8 cellular contexts compared by ENCODE assay signal in genomic region chr22:46006379-46007002, GRCh38. TPM values are rescaled to one million over a fixed set of nuclear protein-coding genes. Genes with fewer than 3 reads are reported as not detected.
A peak's percentile ranks its signal among the peaks of the same experiment; 100 is the strongest.
DNase-seq lines count a peak whose midpoint lies in the region; ATAC-seq and TF ChIP-seq lines count a peak whose summit lies in the region.

No MANE protein-coding gene starts in this region.

- H3K36me3 Mint-ChIP-seq in activated CD8-positive, alpha-beta T cell treated with anti-CD3 and anti-CD28 coated beads, Interleukin-2, amount 10 ng/mL, durations not matched to agents 7 days and 5 days (ENCODE audit: low read depth), result no peaks in the 10 kb centered on the region

- peak overlapping the region; percentile 6 for H3K27ac Mint-ChIP-seq in activated CD8-positive, alpha-beta T cell treated with anti-CD3 and anti-CD28 coated beads, Interleukin-2, amount 10 ng/mL, durations not matched to agents 7 days and 5 days

- H3K36me3 ChIP-seq in duodenal mucosa (ENCODE audit: control insufficient read depth in 1 of 2, insufficient read depth in 2 of 2, low read length in 2 of 2) (no peaks in the 10 kb centered on the region), lower lobe of right lung (no peaks in the 10 kb centered on the region)

- intact Hi-C loops in lower lobe of right lung (cut with DNase I), result loop anchor here (10.0 kb wide), 1 partner anchor 108 kb away; no protein-coding TSS in a partner anchor

- peaks cover 16 to 30% of the 10 kb centered on the region in 2 donors for H3K4me1 ChIP-seq in duodenal mucosa (ENCODE audit: control insufficient read depth in 1 of 2, insufficient read depth in 2 of 2, low read length in 2 of 2)
- H3K4me1 ChIP-seq in lower lobe of right lung, result peaks cover 50% of the 10 kb centered on the region

- H3K4me3 Mint-ChIP-seq in activated CD8-positive, alpha-beta T cell treated with anti-CD3 and anti-CD28 coated beads, Interleukin-2, amount 10 ng/mL, durations not matched to agents 7 days and 5 days, result no peak overlapping the region

- H3K9me3 Mint-ChIP-seq in activated CD8-positive, alpha-beta T cell treated with anti-CD3 and anti-CD28 coated beads, Interleukin-2, amount 10 ng/mL, durations not matched to agents 7 days and 5 days (ENCODE audit: insufficient read depth), result no peaks in the 10 kb centered on the region

- CTCF ChIA-PET in AG04450 (lab: Charles Lee), result interaction anchor here (0.6 to 4.6 kb wide), 61 partner anchors 9 to 535 kb away, joined by 3 to 91 read pairs (median 4); no protein-coding TSS in a partner anchor
- CTCF ChIA-PET in activated CD8-positive, alpha-beta T cell treated with anti-CD3 and anti-CD28 coated beads, Interleukin-2, amount 10 ng/mL, durations not matched to agents 7 days and 5 days (lab: Charles Lee), result interaction anchor here (0.6 to 4.9 kb wide), 49 partner anchors 10 to 637 kb away, joined by 3 to 129 read pairs (median 5); partner anchors contain the start of genes CDPF1 and TRMU

- H3K27ac ChIP-seq in AG04450 (ENCODE audit: low read depth, low read length) (peak overlapping the region; percentile 87), duodenal mucosa (ENCODE audit: low read depth, low read length) (peak overlapping the region; percentile 75), lower lobe of right lung (peak overlapping the region; percentile 94)

- peak; percentile 91 for TF ChIP-seq CTCF in AG04450 (IDR thresholded peaks at IDR 0.05; ENCODE audit: low read depth, low read length)
- peak; percentile 94 for TF ChIP-seq CTCF in lower lobe of right lung (IDR thresholded peaks at IDR 0.05)

- H3K9ac ChIP-seq in duodenal mucosa (ENCODE audit: low read depth in 1 of 2, low read length in 2 of 2), result peak overlapping the region; percentile 10 to 44

- DNase-seq in AG04450 (ENCODE audit: low read depth, low spot score) (peak; percentile 65), NCI-H774 (lab: John Stamatoyannopoulos, UW) (peak; percentile 66), lower lobe of right lung (peak; percentile 95)
- peak; percentile 90 for DNase-seq in activated CD8-positive, alpha-beta T cell treated with anti-CD3 and anti-CD28 coated beads, Interleukin-2, amount 10 ng/mL, durations not matched to agents 7 days and 5 days
- peak; percentile 81 to 93 for DNase-seq in stimulated activated CD4-positive, alpha-beta T cell treated with anti-CD3 and anti-CD28 coated beads, Interleukin-4, amount 100 ng/mL, for 48 hours (ENCODE audit: low read depth in 2 of 2)

- H3K27me3 ChIP-seq in AG04450 (ENCODE audit: control insufficient read depth, insufficient read depth, low read length) (no peaks in the 10 kb centered on the region), duodenal mucosa (ENCODE audit: control insufficient read depth in 1 of 2, insufficient read depth in 2 of 2, low read length in 2 of 2) (no peaks in the 10 kb centered on the region), lower lobe of right lung (ENCODE audit: low read depth) (no peaks in the 10 kb centered on the region)

- no peaks in the 10 kb centered on the region for H3K27me3 Mint-ChIP-seq in activated CD8-positive, alpha-beta T cell treated with anti-CD3 and anti-CD28 coated beads, Interleukin-2, amount 10 ng/mL, durations not matched to agents 7 days and 5 days (ENCODE audit: low read depth)

- H3K4me1 Mint-ChIP-seq in activated CD8-positive, alpha-beta T cell treated with anti-CD3 and anti-CD28 coated beads, Interleukin-2, amount 10 ng/mL, durations not matched to agents 7 days and 5 days (ENCODE audit: low read depth), result peaks cover 20% of the 10 kb centered on the region

- POLR2A ChIA-PET in AG04450 (lab: Yijun Ruan, JAX), result interaction anchor here (0.6 to 2.7 kb wide), 13 partner anchors 9 to 458 kb away, joined by 3 to 24 read pairs (median 4); partner anchors contain the start of gene TTC38
- POLR2A ChIA-PET in activated CD8-positive, alpha-beta T cell treated with anti-CD3 and anti-CD28 coated beads, Interleukin-2, amount 10 ng/mL, durations not matched to agents 7 days and 5 days (lab: Charles Lee), result interaction anchor here (0.8 to 1.8 kb wide), 5 partner anchors 28 to 111 kb away, joined by 3 to 16 read pairs (median 4); no protein-coding TSS in a partner anchor

- H3K4me3 ChIP-seq in AG04450 (ENCODE audit: low read depth, low read length) (no peak overlapping the region), duodenal mucosa (ENCODE audit: low read depth in 1 of 2, low read length in 2 of 2) (peak overlapping the region in 1 of 2 donors; percentile 51), lower lobe of right lung (peak overlapping the region; percentile 44)

- ATAC-seq in GM21526 (IDR thresholded peaks at IDR 0.05; ENCODE audit: low FRiP score, unreplicated experiment), result peak; percentile 58
- peak; percentile 91 for ATAC-seq in activated CD8-positive, alpha-beta T cell treated with anti-CD3 and anti-CD28 coated beads, Interleukin-2, amount 10 ng/mL, durations not matched to agents 7 days and 5 days
- ATAC-seq in lower lobe of right lung, result peak; percentile 89 to 93
- ATAC-seq in HG02884 (IDR thresholded peaks at IDR 0.05; ENCODE audit: unreplicated experiment), result no peak

- H3K9me3 ChIP-seq in AG04450 (ENCODE audit: control insufficient read depth, insufficient read depth, low read length), result peaks cover 17% of the 10 kb centered on the region
- peaks cover 6 to 8% of the 10 kb centered on the region in 2 donors for H3K9me3 ChIP-seq in duodenal mucosa (ENCODE audit: control insufficient read depth in 1 of 2, low read length in 2 of 2)
- H3K9me3 ChIP-seq in lower lobe of right lung, result peaks cover 7% of the 10 kb centered on the region

RNA-seq across cellular contexts. Expression of gene WNT7B, which starts 29.5 kb away (rescaled TPM):
- polyA plus RNA-seq in AG04450 (2011; rRNA removed), result 0.56 and 0.71 TPM in 2 replicates
- polyA minus RNA-seq in AG04450 (2011; rRNA and poly(A)+ RNA removed), result 0.37 and 0.43 TPM in 2 replicates
- not detected for total RNA-seq in activated CD8-positive, alpha-beta T cell treated with anti-CD3 and anti-CD28 coated beads, Interleukin-2, amount 10 ng/mL, durations not matched to agents 7 days and 5 days
- total RNA-seq in lower lobe of right lung, result 6.3 TPM
